14 cellular contexts compared by ENCODE assay signal in the genomic region with DNA sequence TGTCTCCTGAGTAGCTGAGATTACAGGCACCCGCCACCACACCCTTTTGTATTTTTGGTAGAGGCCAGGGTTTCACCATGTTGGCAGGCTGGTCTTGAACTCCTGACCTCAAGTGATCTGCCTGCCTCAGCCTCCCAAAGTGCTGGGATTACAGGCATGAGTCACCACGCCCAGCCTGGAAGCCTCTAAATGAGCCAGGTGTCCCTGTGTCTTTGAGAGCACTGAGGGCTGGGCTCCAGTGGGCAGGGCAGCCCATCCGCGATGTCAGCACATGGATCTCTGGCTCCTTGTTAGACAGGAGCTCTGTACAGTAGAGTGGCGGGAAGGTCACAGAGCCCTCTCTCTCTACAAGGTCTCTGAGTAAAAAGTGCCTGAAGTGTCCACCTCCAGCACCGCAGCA.
"Had no signal": no experiment of that assay in that cellular context is flagged by ENCODE, and none has a peak within 500 bp of the region (broad histone marks: within the 10 kb centered on the region; RNA-seq: fewer than 3 reads in every experiment).

No MANE protein-coding gene starts in this region.

- ATAC-seq: activated T-cell treated with anti-CD3 and anti-CD28 coated beads, Interleukin-2, amount 50 U/mL, for 4 hours; left colon; natural killer cell had no signal

- H3K4me3 Mint-ChIP-seq: activated naive CD8-positive, alpha-beta T cell treated with anti-CD3 and anti-CD28 coated beads, Interleukin-2, amount 10 ng/mL, durations not matched to agents 7 days and 5 days; activated T-cell treated with anti-CD3 and anti-CD28 coated beads, Interleukin-2, amount 50 U/mL, for 4 hours; immature natural killer cell; natural killer cell had no signal

- H3K27ac ChIP-seq: breast epithelium, esophagus squamous epithelium had no signal

- DNase-seq: activated CD4-positive, alpha-beta T cell treated with anti-CD3 and anti-CD28 coated beads, Interleukin-2, amount 50 U/mL, for 48 hours; activated CD4-positive, CD25-positive, alpha-beta regulatory T cell treated with anti-CD3 and anti-CD28 coated beads, Interleukin-2, amount 50 U/mL, for 72 hours; activated gamma-delta T cell; activated naive CD8-positive, alpha-beta T cell treated with anti-CD3 and anti-CD28 coated beads, Interleukin-2, amount 10 ng/mL, durations not matched to agents 7 days and 5 days; activated T-cell treated with anti-CD3 and anti-CD28 coated beads, Interleukin-2, amount 50 U/mL, for 4 hours; anterior cingulate cortex; esophagus squamous epithelium; foreskin fibroblast; immature natural killer cell; left colon; natural killer cell; nucleus accumbens; stimulated activated CD4-positive, alpha-beta T cell treated with anti-CD3 and anti-CD28 coated beads, Interleukin-2, amount 100 ng/mL, for 48 hours had no signal

- H3K4me1 Mint-ChIP-seq: immature natural killer cell, natural killer cell had no signal

- H3K4me3 ChIP-seq: breast epithelium, esophagus squamous epithelium had no signal

- H3K9me3 Mint-ChIP-seq: activated naive CD8-positive, alpha-beta T cell treated with anti-CD3 and anti-CD28 coated beads, Interleukin-2, amount 10 ng/mL, durations not matched to agents 7 days and 5 days; activated T-cell treated with anti-CD3 and anti-CD28 coated beads, Interleukin-2, amount 50 U/mL, for 4 hours; immature natural killer cell; natural killer cell had no signal

- H3K27me3 ChIP-seq: breast epithelium, esophagus squamous epithelium had no signal

- H3K27ac Mint-ChIP-seq: activated naive CD8-positive, alpha-beta T cell treated with anti-CD3 and anti-CD28 coated beads, Interleukin-2, amount 10 ng/mL, durations not matched to agents 7 days and 5 days; immature natural killer cell; natural killer cell had no signal

- H3K4me1 ChIP-seq: breast epithelium had no signal

- H3K9me3 ChIP-seq: breast epithelium, esophagus squamous epithelium had no signal

- H3K36me3 ChIP-seq: breast epithelium, esophagus squamous epithelium had no signal
